In the genomic region with DNA sequence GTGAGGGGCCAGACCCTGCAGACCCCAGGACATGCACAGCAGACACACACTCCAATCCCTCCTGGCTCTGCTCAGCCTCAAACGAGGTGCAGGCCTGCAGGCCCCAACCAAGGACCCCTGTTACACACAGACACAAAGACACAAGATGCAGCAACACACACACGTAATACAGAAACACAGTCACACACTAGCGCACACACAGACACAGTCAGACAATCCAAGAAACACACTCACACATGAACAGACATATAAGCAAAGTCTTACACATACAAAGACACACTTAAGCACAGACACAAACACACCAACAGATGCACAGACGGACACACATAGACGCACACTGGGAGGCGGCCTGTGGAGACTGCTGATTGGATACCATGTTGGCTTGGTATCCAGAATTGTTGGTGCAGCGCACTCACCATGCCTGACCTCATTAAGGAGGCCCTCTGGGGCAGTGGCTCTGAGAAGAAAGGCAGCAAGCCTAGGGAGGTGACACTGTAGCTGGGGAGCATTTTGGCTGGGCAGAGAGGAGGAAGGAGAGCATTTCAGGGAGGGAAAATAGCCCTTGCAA, we compare ENCODE assay signal across 1 cellular context.
TF ChIP-seq lines count a peak whose summit lies in the region.

No MANE protein-coding gene starts in this region.

TF ChIP-seq in GM12878, 131 proteins besides CTCF, POLR2A, EP300 and RAD21:
- TF ChIP-seq, protein P1, sequence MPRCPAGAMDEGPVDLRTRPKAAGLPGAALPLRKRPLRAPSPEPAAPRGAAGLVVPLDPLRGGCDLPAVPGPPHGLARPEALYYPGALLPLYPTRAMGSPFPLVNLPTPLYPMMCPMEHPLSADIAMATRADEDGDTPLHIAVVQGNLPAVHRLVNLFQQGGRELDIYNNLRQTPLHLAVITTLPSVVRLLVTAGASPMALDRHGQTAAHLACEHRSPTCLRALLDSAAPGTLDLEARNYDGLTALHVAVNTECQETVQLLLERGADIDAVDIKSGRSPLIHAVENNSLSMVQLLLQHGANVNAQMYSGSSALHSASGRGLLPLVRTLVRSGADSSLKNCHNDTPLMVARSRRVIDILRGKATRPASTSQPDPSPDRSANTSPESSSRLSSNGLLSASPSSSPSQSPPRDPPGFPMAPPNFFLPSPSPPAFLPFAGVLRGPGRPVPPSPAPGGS (IDR thresholded peaks at IDR 0.05; ENCODE audit: borderline replicate concordance, insufficient read depth, low read depth, low read length, poor library complexity, severe bottlenecking): peak; percentile 61
- no peak for TF ChIP-seq MXI1 (IDR thresholded peaks at IDR 0.05; ENCODE audit: low read depth, low read length)
